ENCODE assay signal across 25 cellular contexts in the genomic region with DNA sequence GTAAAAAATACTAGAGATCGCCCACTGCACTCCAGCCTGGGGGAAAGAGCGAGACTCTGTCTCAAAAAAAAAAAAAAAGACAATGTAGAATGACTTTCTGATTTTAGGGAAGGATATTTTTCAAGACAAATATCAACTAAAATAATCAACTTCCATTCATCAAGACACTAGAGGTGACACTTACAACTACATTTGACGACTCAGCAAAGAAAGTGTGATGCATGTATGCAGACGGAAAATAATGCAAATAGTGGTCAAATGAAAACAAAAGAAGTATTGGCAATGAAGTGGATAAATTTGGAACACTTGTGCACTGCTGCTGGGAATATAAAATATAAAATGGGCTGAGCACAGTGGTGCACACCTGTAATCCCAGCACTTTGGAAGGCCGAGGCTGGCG. TPM values are rescaled to one million over a fixed set of nuclear protein-coding genes. Genes with fewer than 3 reads are reported as not detected.
DNase-seq lines count a peak whose midpoint lies in the region; ATAC-seq, FAIRE-seq and TF ChIP-seq lines count a peak whose summit lies in the region.
"Had no signal": no experiment of that assay in that cellular context is flagged by ENCODE, and none has a peak within 500 bp of the region (broad histone marks: within the 10 kb centered on the region; RNA-seq: fewer than 3 reads in every experiment).

No MANE protein-coding gene starts in this region.

- H3K4me2 ChIP-seq in HepG2 (ENCODE audit: low read depth, low read length) (no peak overlapping the region), K562 (ENCODE audit: insufficient read depth, low read length) (no peak overlapping the region)
- H3K4me2 ChIP-seq: BLaER1 had no signal

- TF ChIP-seq POLR2A in HepG2 (IDR thresholded peaks at IDR 0.05; ENCODE audit: insufficient read depth in 1 of 2, low read depth in 2 of 2, low read length in 2 of 2) (no peak), right lobe of liver (IDR thresholded peaks at IDR 0.05) (no peak), K562 (conservative IDR thresholded peaks at IDR 0.05) (no peak), esophagus muscularis mucosa (IDR thresholded peaks at IDR 0.05; ENCODE audit: low read depth) (no peak)

- in situ Hi-C loops in HepG2 (cut with HindIII; ENCODE audit: extremely low pct_ligation_motif_present, low pct_unique_long_range_greater_than_20kb): no loop called here
- in situ Hi-C loops in K562 (cut with MboI): no loop called here

- no peak for FAIRE-seq in HepG2 (lab: Jason Lieb, UNC)
- no peak for FAIRE-seq in K562 (lab: Jason Lieb, UNC)
- FAIRE-seq: GM12878, GM12892, GM18507 had no signal

- H3K4me1 ChIP-seq in HepG2 (ENCODE audit: insufficient read depth, low read length) (no peaks in the 10 kb centered on the region), right lobe of liver (no peaks in the 10 kb centered on the region), K562 (replicated peaks in 1 of 2; ENCODE audit: control insufficient read depth in 2 of 2, insufficient read depth in 2 of 2, low read length in 2 of 2) (peaks cover 3 to 11% of the 10 kb centered on the region in 2 experiments), esophagus muscularis mucosa (no peaks in the 10 kb centered on the region)
- H3K4me1 ChIP-seq: BE2C, BLaER1 had no signal

- intact Hi-C loops in HepG2 (cut with micrococcal nuclease; ENCODE audit: unreplicated experiment): no loop called here
- intact Hi-C loops in right lobe of liver (cut with DNase I): no loop called here
- intact Hi-C loops in K562 (cut with micrococcal nuclease): no loop called here
- intact Hi-C loops in esophagus muscularis mucosa (cut with DNase I): no loop called here

- no peak for TF ChIP-seq CTCF in HepG2 (CRISPR knock-in tag; IDR thresholded peaks at IDR 0.05)
- no peak for TF ChIP-seq CTCF in right lobe of liver (IDR thresholded peaks at IDR 0.05)
- no peak for TF ChIP-seq CTCF in K562 (IDR thresholded peaks at IDR 0.05 in 2 of 3, conservative IDR thresholded peaks at IDR 0.05 in 1 of 3; ENCODE audit: insufficient read depth in 2 of 3, low read depth in 1 of 3, low read length in 3 of 3)
- TF ChIP-seq CTCF in esophagus muscularis mucosa (IDR thresholded peaks at IDR 0.05): no peak

- H3K36me3 ChIP-seq in HepG2 (replicated peaks in 1 of 2; ENCODE audit: control insufficient read depth in 1 of 2, insufficient read depth in 2 of 2, low read length in 2 of 2): no peaks in the 10 kb centered on the region; a peak in 1 of 5 replicates
- H3K36me3 ChIP-seq in right lobe of liver: no peaks in the 10 kb centered on the region
- peaks cover 45% of the 10 kb centered on the region for H3K36me3 ChIP-seq in K562 (ENCODE audit: control insufficient read depth, insufficient read depth, low read length)
- peaks cover 4 to 33% (median 10%) of the 10 kb centered on the region in 4 donors for H3K36me3 ChIP-seq in esophagus muscularis mucosa
- H3K36me3 ChIP-seq: BE2C had no signal

- TF ChIP-seq EP300 in HepG2 (IDR thresholded peaks at IDR 0.05; ENCODE audit: low read depth in 2 of 2, low read length in 2 of 2) (no peak), HepG2 (CRISPR knock-in tag; IDR thresholded peaks at IDR 0.05; ENCODE audit: borderline replicate concordance) (no peak), K562 (IDR thresholded peaks at IDR 0.05; ENCODE audit: low read length) (no peak), esophagus muscularis mucosa (IDR thresholded peaks at IDR 0.05) (no peak)

- BruUV-seq in HepG2 (replicated peaks; lab: Mats Ljungman, UMichigan): no TSS peak
- no TSS peak for BruUV-seq in K562 (replicated peaks; lab: Mats Ljungman, UMichigan)

- H3K27me3 ChIP-seq in HepG2 (ENCODE audit: control insufficient read depth in 1 of 2, insufficient read depth in 2 of 2, low read length in 2 of 2) (no peaks in the 10 kb centered on the region), right lobe of liver (no peaks in the 10 kb centered on the region), K562 (ENCODE audit: control insufficient read depth in 2 of 2, insufficient read depth in 2 of 2, low read length in 2 of 2) (no peaks in the 10 kb centered on the region), esophagus muscularis mucosa (no peaks in the 10 kb centered on the region)
- H3K27me3 ChIP-seq: BE2C, BLaER1 had no signal

- H4K20me1 ChIP-seq in HepG2 (ENCODE audit: insufficient read depth, low read length) (no peaks in the 10 kb centered on the region), K562 (replicated peaks; ENCODE audit: control insufficient read depth, insufficient read depth, low read length) (no peaks in the 10 kb centered on the region)
- H4K20me1 ChIP-seq: BLaER1 had no signal

- no peak for ATAC-seq in HepG2
- no peak for ATAC-seq in right lobe of liver
- no peak for ATAC-seq in K562
- ATAC-seq: GM12878 had no signal

- H3K9ac ChIP-seq in HepG2 (ENCODE audit: insufficient read depth, low read depth, low read length) (no peak overlapping the region), K562 (ENCODE audit: insufficient read depth in 1 of 2, low read depth in 2 of 2, low read length in 2 of 2) (no peak overlapping the region)
- H3K9ac ChIP-seq: BLaER1 had no signal

- H3K9me3 ChIP-seq in HepG2 (ENCODE audit: low read length) (no peaks in the 10 kb centered on the region), right lobe of liver (no peaks in the 10 kb centered on the region), K562 (replicated peaks; ENCODE audit: control insufficient read depth, insufficient read depth, low read depth, low read length) (no peaks in the 10 kb centered on the region), esophagus muscularis mucosa (peaks cover 0 to 11% (median 4%) of the 10 kb centered on the region in 4 donors)
- H3K9me3 ChIP-seq: BE2C had no signal

- no peak overlapping the region for H3K4me3 ChIP-seq in HepG2 (replicated peaks in 1 of 3; ENCODE audit: insufficient read depth in 1 of 3, low read depth in 2 of 3, low read length in 3 of 3)
- H3K4me3 ChIP-seq in right lobe of liver: no peak overlapping the region
- H3K4me3 ChIP-seq in K562: no peak overlapping the region
- H3K4me3 ChIP-seq in esophagus muscularis mucosa: no peak overlapping the region
- H3K4me3 ChIP-seq: BLaER1, GM12878 had no signal

- POLR2A ChIA-PET in HepG2 (lab: Yijun Ruan, JAX): no interaction called here
- POLR2A ChIA-PET in K562 (lab: Yijun Ruan, JAX): interaction anchor here (0.6 kb wide), 1 partner anchor 189 kb away, joined by 3 read pairs; no protein-coding TSS in a partner anchor

- TF ChIP-seq RAD21 in HepG2 (CRISPR knock-in tag; IDR thresholded peaks at IDR 0.05) (no peak), K562 (CRISPR knock-in tag; conservative IDR thresholded peaks at IDR 0.05 in 1 of 2, IDR thresholded peaks at IDR 0.05 in 1 of 2) (no peak)

- no peaks in the 10 kb centered on the region for H3K9me1 ChIP-seq in K562 (ENCODE audit: control insufficient read depth, insufficient read depth, low read length)

- no peaks in the 10 kb centered on the region for H3K79me2 ChIP-seq in HepG2 (ENCODE audit: insufficient read depth, low read length)
- no peaks in the 10 kb centered on the region for H3K79me2 ChIP-seq in K562 (ENCODE audit: control insufficient read depth, insufficient read depth, low read length)

- H3K27ac ChIP-seq in HepG2 (ENCODE audit: extremely low read length, insufficient read depth, low read length) (no peak overlapping the region), right lobe of liver (no peak overlapping the region), K562 (ENCODE audit: extremely low read depth, low read depth, low read length) (no peak overlapping the region), esophagus muscularis mucosa (replicated peaks in 1 of 4) (no peak overlapping the region)
- H3K27ac ChIP-seq: 22Rv1, BLaER1 had no signal

- H2AFZ ChIP-seq in HepG2 (ENCODE audit: low read length) (no peak overlapping the region), K562 (ENCODE audit: low read depth, low read length) (no peak overlapping the region)

- no peak for DNase-seq in HepG2 (ENCODE audit: low spot score)
- DNase-seq in right lobe of liver: no peak
- no peak for DNase-seq in K562 (ENCODE audit: extremely low read depth in 1 of 4, low spot score in 3 of 4)
- DNase-seq in ecto neural progenitor cell (ENCODE audit: low spot score): no peak
- DNase-seq in esophagus muscularis mucosa (ENCODE audit: extremely low spot score): no peak
- DNase-seq: ACHN; BE2C; C1 segment of cervical spinal cord; CD4-positive, alpha-beta memory T cell; CD4-positive, CD25-positive, alpha-beta regulatory T cell; CD8-positive, alpha-beta memory T cell; COR-L47; DMS 273 treated with DMSO at 0.1 percent for 48 hours; DMS153; DMS53; DMS79; DND-41; EL; GDM1 had no signal

- CTCF ChIA-PET in HepG2 (lab: Yijun Ruan, JAX; ENCODE audit: low intra/inter-chr PET ratio, low total read pairs): no interaction called here
- CTCF ChIA-PET in K562 (lab: Yijun Ruan, JAX; ENCODE audit: low intra/inter-chr PET ratio): no interaction called here

- WGBS in HepG2 (ENCODE audit: low lambda C conversion rate): 95% methylated on average over 6 of the region's 6 CpGs
- 97% methylated on average over 5 of the region's 6 CpGs for WGBS in right lobe of liver (ENCODE audit: insufficient coverage, low coverage, low lambda C conversion rate, missing lambda C conversion rate)
- WGBS in K562 (ENCODE audit: insufficient coverage, low coverage, missing lambda C conversion rate): 87% methylated on average over 5 of the region's 6 CpGs
- 94% methylated on average over 6 of the region's 6 CpGs for WGBS in esophagus muscularis mucosa

RNA-seq across cellular contexts. Expression of a gene that starts 12.2 kb away (rescaled TPM):
- total RNA-seq in HepG2 (2016; rRNA removed; fragmentation: Illumina TruSeq; extraction: Trizol) (10.3 and 25.9 TPM in 2 replicates), right lobe of liver (10 to 100 TPM; 20.2 to 29.4 (median 22.2) TPM), K562 (2014; rRNA removed) (77.2 and 105 TPM in 2 replicates), K562 (2014; rRNA removed; fragmentation: Illumina TruSeq; extraction: Trizol) (15.4 and 24.5 TPM in 2 replicates), K562 (2015; rRNA removed; fragmentation: Illumina TruSeq; extraction: Trizol) (33.8 and 38.9 TPM in 2 replicates), K562 (2021) (76.7 and 81.2 TPM in 2 replicates), esophagus muscularis mucosa (10 to 100 TPM; 12.0 to 26.8 (median 16.9) TPM)
- 8.7 and 12.1 TPM in 2 replicates for total RNA-seq in HepG2 (2016; cell fraction: cytosol; rRNA removed; fragmentation: Illumina TruSeq; extraction: Trizol; ENCODE audit: low read depth)
- total RNA-seq in HepG2 (2016; cell fraction: insoluble cytoplasmic fraction; rRNA removed; fragmentation: Illumina TruSeq; extraction: Trizol): 7.7 and 28.3 TPM in 2 replicates
- 7.4 and 8.8 TPM in 2 replicates for total RNA-seq in HepG2 (2016; cell fraction: membrane; rRNA removed; fragmentation: Illumina TruSeq; extraction: Trizol)
- 36.6 and 39.6 TPM in 2 replicates for total RNA-seq in HepG2 (2016; cell fraction: nucleus; rRNA removed; fragmentation: Illumina TruSeq; extraction: Trizol)
- polyA plus RNA-seq in HepG2 (2011; rRNA removed) (31.4 and 42.7 TPM in 2 replicates), K562 (2011; rRNA removed) (42.5 and 66.4 TPM in 2 replicates), K562 (2014; fragmentation: Illumina TruSeq; extraction: Trizol) (29.2 and 68.5 TPM in 2 replicates), K562 (2014; fragmentation: Nextera tagmentation; extraction: Ambion mirVana) (1 to 10 TPM in 1 of 2 experiments, under 1 TPM in 1; 0.63 to 4.7 TPM), K562 (2014; rRNA removed) (92.3 and 98.4 TPM in 2 replicates)
- 22.8 and 35.4 TPM in 2 replicates for polyA plus RNA-seq in HepG2 (2011; cell fraction: cytosol; rRNA removed)
- polyA plus RNA-seq in HepG2 (2011; cell fraction: nucleus; rRNA removed): 190 and 235 TPM in 2 replicates
- polyA plus RNA-seq in HepG2 (2012): 15.9 and 23.9 TPM in 2 replicates
- polyA plus RNA-seq in HepG2 (2016; cell fraction: cytosol; fragmentation: Illumina TruSeq; extraction: Trizol; ENCODE audit: low read depth): 6.6 and 8.6 TPM in 2 replicates
- polyA plus RNA-seq in HepG2 (2016; cell fraction: insoluble cytoplasmic fraction; fragmentation: Illumina TruSeq; extraction: Trizol; ENCODE audit: low read depth): 8.4 and 9.9 TPM in 2 replicates
- polyA plus RNA-seq in HepG2 (2016; cell fraction: membrane; fragmentation: Illumina TruSeq; extraction: Trizol; ENCODE audit: low read depth): 8.4 and 9.5 TPM in 2 replicates
- 56.7 and 60.0 TPM in 2 replicates for polyA plus RNA-seq in HepG2 (2016; cell fraction: nucleus; fragmentation: Illumina TruSeq; extraction: Trizol; ENCODE audit: insufficient read depth, low read depth)
- polyA minus RNA-seq in HepG2 (2011; rRNA and poly(A)+ RNA removed; ENCODE audit: low replicate concordance): 88.8 and 105 TPM in 2 replicates
- 24.3 and 32.2 TPM in 2 replicates for polyA minus RNA-seq in HepG2 (2011; cell fraction: cytosol; rRNA and poly(A)+ RNA removed)
- 57.3 and 75.8 TPM in 2 replicates for polyA minus RNA-seq in HepG2 (2011; cell fraction: nucleus; rRNA and poly(A)+ RNA removed)
- 61.8 and 208 TPM in 2 replicates for total RNA-seq in K562 (2011; cell fraction: chromatin; rRNA removed; ENCODE audit: low replicate concordance)
- 275 and 276 TPM in 2 replicates for total RNA-seq in K562 (2011; cell fraction: nucleolus; rRNA removed)
- total RNA-seq in K562 (2011; cell fraction: nucleoplasm; rRNA removed): 120 and 154 TPM in 2 replicates
- polyA plus RNA-seq in K562 (2011; cell fraction: cytosol; rRNA removed): 82.2 and 238 TPM in 2 replicates
- polyA plus RNA-seq in K562 (2011; cell fraction: nucleus; rRNA removed): 177 and 332 TPM in 2 replicates
- polyA plus RNA-seq in K562 (2012): 45.4 and 63.2 TPM in 2 replicates
- polyA minus RNA-seq in K562 (2011; rRNA and poly(A)+ RNA removed): 35.9 and 53.2 TPM in 2 replicates
- polyA minus RNA-seq in K562 (2011; cell fraction: cytosol; rRNA and poly(A)+ RNA removed): 52.1 and 59.5 TPM in 2 replicates
- 89.7 and 90.0 TPM in 2 replicates for polyA minus RNA-seq in K562 (2011; cell fraction: nucleus; rRNA and poly(A)+ RNA removed)

RNA-seq across cellular contexts. Expression of a gene that starts 44.0 kb away (rescaled TPM):
- total RNA-seq in HepG2 (2016; rRNA removed; fragmentation: Illumina TruSeq; extraction: Trizol) (0.44 and 1.2 TPM in 2 replicates), right lobe of liver (1 to 10 TPM in 2 of 6 experiments, under 1 TPM in 2, not detected in 2; 0.24 to 2.1 (median 0.97) TPM), K562 (2014; rRNA removed) (0.16 and 0.77 TPM in 2 replicates), K562 (2014; rRNA removed; fragmentation: Illumina TruSeq; extraction: Trizol) (not detected in 2 replicates), K562 (2015; rRNA removed; fragmentation: Illumina TruSeq; extraction: Trizol) (0.14 and 0.23 TPM in 2 replicates), K562 (2021) (0.72 and 1.9 TPM in 2 replicates), esophagus muscularis mucosa (not detected)
- 0.81 and 1.1 TPM in 2 replicates for total RNA-seq in HepG2 (2016; cell fraction: cytosol; rRNA removed; fragmentation: Illumina TruSeq; extraction: Trizol; ENCODE audit: low read depth)
- total RNA-seq in HepG2 (2016; cell fraction: insoluble cytoplasmic fraction; rRNA removed; fragmentation: Illumina TruSeq; extraction: Trizol): 0.41 TPM in 1 of 2 replicates, not detected in the other
- total RNA-seq in HepG2 (2016; cell fraction: membrane; rRNA removed; fragmentation: Illumina TruSeq; extraction: Trizol): 0.46 and 1.8 TPM in 2 replicates
- 0.81 and 1.6 TPM in 2 replicates for total RNA-seq in HepG2 (2016; cell fraction: nucleus; rRNA removed; fragmentation: Illumina TruSeq; extraction: Trizol)
- polyA plus RNA-seq in HepG2 (2011; rRNA removed) (1.7 and 2.3 TPM in 2 replicates), K562 (2011; rRNA removed) (0.15 and 0.26 TPM in 2 replicates), K562 (2014; fragmentation: Illumina TruSeq; extraction: Trizol) (0.65 and 1.0 TPM in 2 replicates), K562 (2014; fragmentation: Nextera tagmentation; extraction: Ambion mirVana) (not detected), K562 (2014; rRNA removed) (0.46 and 1.1 TPM in 2 replicates)
- polyA plus RNA-seq in HepG2 (2011; cell fraction: cytosol; rRNA removed): 2.1 and 2.9 TPM in 2 replicates
- 4.0 and 4.5 TPM in 2 replicates for polyA plus RNA-seq in HepG2 (2011; cell fraction: nucleus; rRNA removed)
- polyA plus RNA-seq in HepG2 (2012): 2.2 and 4.4 TPM in 2 replicates
- 0.86 and 1.1 TPM in 2 replicates for polyA plus RNA-seq in HepG2 (2016; cell fraction: cytosol; fragmentation: Illumina TruSeq; extraction: Trizol; ENCODE audit: low read depth)
- 0.42 and 1.8 TPM in 2 replicates for polyA plus RNA-seq in HepG2 (2016; cell fraction: insoluble cytoplasmic fraction; fragmentation: Illumina TruSeq; extraction: Trizol; ENCODE audit: low read depth)
- polyA plus RNA-seq in HepG2 (2016; cell fraction: membrane; fragmentation: Illumina TruSeq; extraction: Trizol; ENCODE audit: low read depth): 0.38 and 1.1 TPM in 2 replicates
- polyA plus RNA-seq in HepG2 (2016; cell fraction: nucleus; fragmentation: Illumina TruSeq; extraction: Trizol; ENCODE audit: insufficient read depth, low read depth): 2.1 and 3.9 TPM in 2 replicates
- 0.33 and 1.1 TPM in 2 replicates for polyA minus RNA-seq in HepG2 (2011; rRNA and poly(A)+ RNA removed; ENCODE audit: low replicate concordance)
- 1.2 TPM in 1 of 2 replicates, not detected in the other for polyA minus RNA-seq in HepG2 (2011; cell fraction: cytosol; rRNA and poly(A)+ RNA removed)
- polyA minus RNA-seq in HepG2 (2011; cell fraction: nucleus; rRNA and poly(A)+ RNA removed): 1.4 and 2.0 TPM in 2 replicates
- 1.4 TPM in 1 of 2 replicates, not detected in the other for total RNA-seq in K562 (2011; cell fraction: chromatin; rRNA removed; ENCODE audit: low replicate concordance)
- 1.2 and 1.7 TPM in 2 replicates for total RNA-seq in K562 (2011; cell fraction: nucleolus; rRNA removed)
- 1.4 and 1.8 TPM in 2 replicates for total RNA-seq in K562 (2011; cell fraction: nucleoplasm; rRNA removed)
- polyA plus RNA-seq in K562 (2011; cell fraction: cytosol; rRNA removed): 0.12 and 0.25 TPM in 2 replicates
- 1.1 and 1.8 TPM in 2 replicates for polyA plus RNA-seq in K562 (2011; cell fraction: nucleus; rRNA removed)
- 0.14 and 7.0 TPM in 2 replicates for polyA plus RNA-seq in K562 (2012)
- not detected in 2 replicates for polyA minus RNA-seq in K562 (2011; rRNA and poly(A)+ RNA removed)
- polyA minus RNA-seq in K562 (2011; cell fraction: cytosol; rRNA and poly(A)+ RNA removed): not detected in 2 replicates
- polyA minus RNA-seq in K562 (2011; cell fraction: nucleus; rRNA and poly(A)+ RNA removed): 0.27 and 0.89 TPM in 2 replicates
- total RNA-seq: A172 had no signal
- polyA plus RNA-seq: CD8-positive, alpha-beta memory T cell had no signal
